Comparison of ENCODE assay signal across 26 cellular contexts in the genomic region with DNA sequence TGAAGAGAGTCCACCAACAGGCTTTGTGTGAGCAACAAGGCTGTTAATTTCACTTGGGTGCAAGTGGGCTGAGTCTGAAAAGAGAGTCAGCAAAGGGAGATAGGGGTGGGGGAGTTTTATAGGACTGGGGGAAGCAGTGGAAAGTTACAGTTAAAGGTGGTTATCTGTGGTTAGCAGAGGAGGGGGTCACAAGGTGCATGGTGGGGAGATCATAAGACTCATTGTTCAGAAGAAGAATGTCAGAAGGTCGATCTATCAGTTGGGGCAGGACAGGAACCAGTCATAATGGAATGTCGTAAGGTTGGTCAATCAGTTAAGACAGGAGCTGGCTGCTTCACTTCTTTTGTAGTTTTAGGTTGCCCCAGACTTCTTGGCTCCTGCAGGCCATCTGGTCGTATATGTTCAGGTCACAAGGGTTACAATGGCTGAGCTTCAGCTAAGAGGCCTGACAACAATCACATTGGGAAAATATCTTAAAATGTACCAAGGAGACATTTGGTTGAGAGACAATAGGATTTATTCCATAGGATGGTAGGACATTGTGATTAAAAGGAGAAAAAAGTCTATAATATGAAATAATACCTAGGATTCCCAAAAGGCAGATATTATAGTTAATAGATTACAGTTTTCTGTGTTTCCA.
A peak's percentile ranks its signal among the peaks of the same experiment; 100 is the strongest.
DNase-seq lines count a peak whose midpoint lies in the region; FAIRE-seq and TF ChIP-seq lines count a peak whose summit lies in the region.
"Had no signal": no experiment of that assay in that cellular context is flagged by ENCODE, and none has a peak within 500 bp of the region (broad histone marks: within the 10 kb centered on the region; RNA-seq: fewer than 3 reads in every experiment).

No MANE protein-coding gene starts in this region.

- H3K27me3 Mint-ChIP-seq in neural progenitor cell (ENCODE audit: insufficient read depth, low read depth): no peaks in the 10 kb centered on the region
- H3K27me3 Mint-ChIP-seq in activated CD4-positive, alpha-beta T cell treated with anti-CD3 and anti-CD28 coated beads, Interleukin-2, amount 10 ng/mL, durations not matched to agents 7 days and 5 days: no peaks in the 10 kb centered on the region
- H3K27me3 Mint-ChIP-seq: IgD-negative memory B cell, T-cell had no signal

- no peak overlapping the region for H3K4ac ChIP-seq in H1 (replicated peaks; ENCODE audit: insufficient read length, low read depth, low read length)

- H3K23me2 ChIP-seq in H1 (ENCODE audit: low read depth, low read length): no peaks in the 10 kb centered on the region

- H3K36me3 ChIP-seq in H1 (ENCODE audit: control insufficient read depth in 2 of 4, insufficient read depth in 4 of 4, low read length in 3 of 4) (no peaks in the 10 kb centered on the region), neural progenitor cell (no peaks in the 10 kb centered on the region)
- H3K36me3 ChIP-seq: BLaER1, SJSA1 had no signal

- H2BK120ac ChIP-seq in H1 (replicated peaks; ENCODE audit: low read depth, low read length): no peak overlapping the region

- no peaks in the 10 kb centered on the region for H3F3A ChIP-seq in neural progenitor cell (ENCODE audit: low read depth)

- no peak for FAIRE-seq in H1 (lab: Jason Lieb, UNC)
- FAIRE-seq: D721Med, GM12891 had no signal

- H3K79me2 ChIP-seq in H1 (ENCODE audit: control insufficient read depth in 1 of 2, insufficient read depth in 2 of 2, low read length in 2 of 2): no peaks in the 10 kb centered on the region
- no peaks in the 10 kb centered on the region for H3K79me2 ChIP-seq in neural progenitor cell (ENCODE audit: low read depth)

- no peak overlapping the region for H3K23ac ChIP-seq in H1 (ENCODE audit: insufficient read length)

- H4K5ac ChIP-seq in H1 (ENCODE audit: insufficient read length, low read depth, low read length): no peak overlapping the region

- H3K9me3 ChIP-seq in H1 (ENCODE audit: insufficient read depth in 2 of 2, low read depth in 1 of 2, low read length in 1 of 2) (no peaks in the 10 kb centered on the region), neural progenitor cell (ENCODE audit: low read depth) (no peaks in the 10 kb centered on the region)
- H3K9me3 ChIP-seq: BLaER1, SJSA1 had no signal

- H2BK15ac ChIP-seq in H1 (ENCODE audit: low read length): no peak overlapping the region

- no peak overlapping the region for H2AK5ac ChIP-seq in H1 (ENCODE audit: low read depth, low read length)

- H3K4me3 Mint-ChIP-seq in neural progenitor cell: no peak overlapping the region
- no peak overlapping the region for H3K4me3 Mint-ChIP-seq in activated CD4-positive, alpha-beta T cell treated with anti-CD3 and anti-CD28 coated beads, Interleukin-2, amount 10 ng/mL, durations not matched to agents 7 days and 5 days
- H3K4me3 Mint-ChIP-seq: CD4-positive, CD25-positive, alpha-beta regulatory T cell; IgD-negative memory B cell; T-cell had no signal

- POLR2A ChIA-PET in H1 (lab: Charles Lee; ENCODE audit: partially characterized antibody): no interaction called here
- POLR2A ChIA-PET in activated CD4-positive, alpha-beta T cell treated with anti-CD3 and anti-CD28 coated beads, Interleukin-2, amount 10 ng/mL, durations not matched to agents 7 days and 5 days (lab: Charles Lee): no interaction called here

- no peaks in the 10 kb centered on the region for H3K79me1 ChIP-seq in H1 (ENCODE audit: low read depth, low read length)

- H3K27me3 ChIP-seq in H1 (replicated peaks in 1 of 4; ENCODE audit: control insufficient read depth in 3 of 4, extremely low read depth in 1 of 4, insufficient read depth in 3 of 4, low read length in 3 of 4): no peaks in the 10 kb centered on the region
- H3K27me3 ChIP-seq in neural progenitor cell: no peaks in the 10 kb centered on the region
- H3K27me3 ChIP-seq: BLaER1, SJSA1 had no signal

- no peak overlapping the region for H3K27ac ChIP-seq in H1 (ENCODE audit: low read depth, low read length)
- no peak overlapping the region for H3K27ac ChIP-seq in neural progenitor cell
- H3K27ac ChIP-seq: 22Rv1, BLaER1, HL-60, SJSA1 had no signal

- H3K36me3 Mint-ChIP-seq in neural progenitor cell: no peaks in the 10 kb centered on the region
- H3K36me3 Mint-ChIP-seq in activated CD4-positive, alpha-beta T cell treated with anti-CD3 and anti-CD28 coated beads, Interleukin-2, amount 10 ng/mL, durations not matched to agents 7 days and 5 days (ENCODE audit: low read depth): no peaks in the 10 kb centered on the region
- H3K36me3 Mint-ChIP-seq: CD4-positive, CD25-positive, alpha-beta regulatory T cell; IgD-negative memory B cell; T-cell had no signal

- no peak overlapping the region for H3K56ac ChIP-seq in H1 (replicated peaks; ENCODE audit: insufficient read length, low read depth, low read length)

- H3K18ac ChIP-seq in H1 (ENCODE audit: extremely low read depth, low read length): no peak overlapping the region

- no peak overlapping the region for H4K91ac ChIP-seq in H1 (replicated peaks; ENCODE audit: insufficient read length, low read length)

- H3K9ac ChIP-seq in H1 (replicated peaks in 1 of 4; ENCODE audit: extremely low read depth in 1 of 4, low read depth in 3 of 4, low read length in 3 of 4) (no peak overlapping the region), neural progenitor cell (no peak overlapping the region)
- H3K9ac ChIP-seq: BLaER1 had no signal

- H3K4me3 ChIP-seq in H1 (ENCODE audit: extremely low read depth in 1 of 4, insufficient read depth in 2 of 4, low read depth in 3 of 4, low read length in 4 of 4): no peak overlapping the region
- no peak overlapping the region for H3K4me3 ChIP-seq in neural progenitor cell
- H3K4me3 ChIP-seq: BLaER1, SJSA1 had no signal

- no peak for TF ChIP-seq RAD21 in H1 (IDR thresholded peaks at IDR 0.05 in 1 of 2, conservative IDR thresholded peaks at IDR 0.05 in 1 of 2; ENCODE audit: low read depth in 2 of 2, low read length in 2 of 2)

- no peak overlapping the region for H4K8ac ChIP-seq in H1 (ENCODE audit: extremely low read depth, insufficient read depth, low read length)

- TF ChIP-seq CTCF in H1 (IDR thresholded peaks at IDR 0.05; ENCODE audit: control extremely low read depth in 1 of 3, insufficient read depth in 1 of 3, low read depth in 1 of 3, low read length in 3 of 3) (no peak), neural progenitor cell (IDR thresholded peaks at IDR 0.05) (no peak)

- peak; percentile 46 for DNase-seq in DMS 273 (lab: John Stamatoyannopoulos, UW; ENCODE audit: unreplicated experiment)
- no peak for DNase-seq in DMS 273 treated with DMSO at 0.1 percent for 48 hours (lab: John Stamatoyannopoulos, UW)
- peak; percentile 28 for DNase-seq in NCI-H82 treated with DMSO at 0.1 percent for 48 hours (lab: John Stamatoyannopoulos, UW; ENCODE audit: unreplicated experiment)
- DNase-seq in H1 (ENCODE audit: low read depth in 1 of 2, low spot score in 2 of 2): no peak
- no peak for DNase-seq in neural progenitor cell (ENCODE audit: low spot score)
- no peak for DNase-seq in stimulated activated CD4-positive, alpha-beta T cell treated with anti-CD3 and anti-CD28 coated beads, Interleukin-1b, Interleukin-23, amount 100 ng/mL, for 48 hours
- no peak for DNase-seq in activated CD4-positive, alpha-beta T cell treated with anti-CD3 and anti-CD28 coated beads, Interleukin-2, amount 10 ng/mL, durations not matched to agents 7 days and 5 days
- DNase-seq in hepatic stellate cell (ENCODE audit: low spot score): no peak
- DNase-seq: ACHN; CD4-positive, CD25-positive, alpha-beta regulatory T cell; GDM1; NCI-H1105; NCI-H1436 treated with DMSO at 0.1 percent for 48 hours; NCI-H187 treated with DMSO at 0.1 percent for 48 hours; NCI-H748 treated with DMSO at 0.1 percent for 48 hours; NK-92 treated with Interleukin-12 subunit alpha and Interleukin-12 subunit beta, amount 100 ng/mL, for 24 hours; Right ventricle myocardium superior; RPMI8226; T-cell had no signal

- no peak overlapping the region for H3K27ac Mint-ChIP-seq in neural progenitor cell
- H3K27ac Mint-ChIP-seq in activated CD4-positive, alpha-beta T cell treated with anti-CD3 and anti-CD28 coated beads, Interleukin-2, amount 10 ng/mL, durations not matched to agents 7 days and 5 days: no peak overlapping the region
- H3K27ac Mint-ChIP-seq: CD4-positive, CD25-positive, alpha-beta regulatory T cell; IgD-negative memory B cell; T-cell had no signal

- H3K14ac ChIP-seq in H1 (ENCODE audit: insufficient read length): no peak overlapping the region

- peaks cover 1% of the 10 kb centered on the region for H3K9me3 Mint-ChIP-seq in neural progenitor cell
- peaks cover 3% of the 10 kb centered on the region for H3K9me3 Mint-ChIP-seq in activated CD4-positive, alpha-beta T cell treated with anti-CD3 and anti-CD28 coated beads, Interleukin-2, amount 10 ng/mL, durations not matched to agents 7 days and 5 days

- H2BK20ac ChIP-seq in H1 (ENCODE audit: low read length): no peak overlapping the region

- H3K4me1 ChIP-seq in H1 (replicated peaks in 1 of 4; ENCODE audit: control insufficient read depth in 3 of 4, insufficient read depth in 4 of 4, low read length in 3 of 4): no peaks in the 10 kb centered on the region
- peaks cover 6% of the 10 kb centered on the region for H3K4me1 ChIP-seq in neural progenitor cell
- H3K4me1 ChIP-seq: BLaER1, SJSA1 had no signal

- TF ChIP-seq POLR2A in H1 (IDR thresholded peaks at IDR 0.05; ENCODE audit: control extremely low read depth in 1 of 2, low read depth in 2 of 2, low read length in 2 of 2): no peak

- TF ChIP-seq EP300 in H1 (IDR thresholded peaks at IDR 0.05; ENCODE audit: borderline replicate concordance in 1 of 2, low read depth in 2 of 2, low read length in 2 of 2): no peak

- 94% methylated on average over 3 of the region's 3 CpGs; no CpG with 5 or more reads in 1 of the 2 experiments for WGBS in H1 (ENCODE audit: extremely low coverage in 1 of 2, insufficient coverage in 1 of 2, insufficient read length in 1 of 2, insufficient replicate concordance in 2 of 2, low coverage in 1 of 2, low lambda C conversion rate in 2 of 2, missing lambda C conversion rate in 1 of 2), 2 experiments

- no peak overlapping the region for H2BK12ac ChIP-seq in H1 (ENCODE audit: low read depth, low read length)

- peaks cover 6% of the 10 kb centered on the region for H3K4me1 Mint-ChIP-seq in neural progenitor cell
- H3K4me1 Mint-ChIP-seq in activated CD4-positive, alpha-beta T cell treated with anti-CD3 and anti-CD28 coated beads, Interleukin-2, amount 10 ng/mL, durations not matched to agents 7 days and 5 days: no peaks in the 10 kb centered on the region
- H3K4me1 Mint-ChIP-seq: CD4-positive, CD25-positive, alpha-beta regulatory T cell; IgD-negative memory B cell; T-cell had no signal

- CTCF ChIA-PET in H1 (lab: Charles Lee; ENCODE audit: partially characterized antibody): interaction anchor here (1.3 kb wide), 1 partner anchor 10 kb away, joined by 4 read pairs; no protein-coding TSS in a partner anchor
- CTCF ChIA-PET in activated CD4-positive, alpha-beta T cell treated with anti-CD3 and anti-CD28 coated beads, Interleukin-2, amount 10 ng/mL, durations not matched to agents 7 days and 5 days (lab: Charles Lee): no interaction called here

- no peaks in the 10 kb centered on the region for H4K20me1 ChIP-seq in H1 (replicated peaks in 1 of 2; ENCODE audit: control insufficient read depth in 1 of 2, insufficient read depth in 2 of 2, low read length in 2 of 2)
- H4K20me1 ChIP-seq in neural progenitor cell (ENCODE audit: low read depth): no peaks in the 10 kb centered on the region
- H4K20me1 ChIP-seq: BLaER1 had no signal

- H2AFZ ChIP-seq in H1 (ENCODE audit: low read length): 0 out of 2 replicates have a peak overlapping the region, but pooled peaks have one; percentile 52
- peak overlapping the region; percentile 21 for H2AFZ ChIP-seq in neural progenitor cell (replicated peaks)

- no peak overlapping the region for H2BK5ac ChIP-seq in H1 (ENCODE audit: low read depth, low read length)

- no peak overlapping the region for H3K4me2 ChIP-seq in H1 (ENCODE audit: insufficient read depth in 1 of 2, low read depth in 2 of 2, low read length in 2 of 2)
- H3K4me2 ChIP-seq in neural progenitor cell: no peak overlapping the region
- H3K4me2 ChIP-seq: BLaER1 had no signal

Comparison
In these comparisons a context has a peak if more than half of its experiments do, and no peak if none do; other contexts are left out.
1. DNase-seq: peak in DMS 273 (single experiment) and NCI-H82 treated with DMSO at 0.1 percent for 48 hours (single experiment); none in DMS 273 treated with DMSO at 0.1 percent for 48 hours (single experiment), H1 (0 of 2), neural progenitor cell (single experiment), stimulated activated CD4-positive, alpha-beta T cell treated with anti-CD3 and anti-CD28 coated beads, Interleukin-1b, Interleukin-23, amount 100 ng/mL, for 48 hours (single experiment), activated CD4-positive, alpha-beta T cell treated with anti-CD3 and anti-CD28 coated beads, Interleukin-2, amount 10 ng/mL, durations not matched to agents 7 days and 5 days (single experiment) and hepatic stellate cell (single experiment).